Comparison of ENCODE assay signal across 25 cellular contexts in genomic region chr13:26111797-26112196, GRCh38. TPM values are rescaled to one million over a fixed set of nuclear protein-coding genes. Genes with fewer than 3 reads are reported as not detected.
"Had no signal": no experiment of that assay in that cellular context is flagged by ENCODE, and none has a peak within 500 bp of the region (broad histone marks: within the 10 kb centered on the region; RNA-seq: fewer than 3 reads in every experiment).

No MANE protein-coding gene starts in this region.

- H3K36me3 ChIP-seq: stomach, suprapubic skin, thoracic aorta, thyroid gland, tibial artery, tibial nerve, transverse colon, upper lobe of left lung, upper lobe of right lung, uterus, vagina had no signal

- H3K4me3 ChIP-seq: stomach, suprapubic skin, testis, thoracic aorta, thyroid gland, tibial artery, tibial nerve, transverse colon, upper lobe of left lung, upper lobe of right lung, uterus, vagina had no signal

- H3K27me3 ChIP-seq: stomach, suprapubic skin, testis, thyroid gland, tibial artery, tibial nerve, transverse colon, upper lobe of left lung, upper lobe of right lung, uterus, vagina had no signal

- ATAC-seq: stimulated activated effector memory CD8-positive, alpha-beta T cell treated with anti-CD3 and anti-CD28 coated beads, Interleukin-12 subunit alpha, Interleukin-12 subunit beta, amount 100 ng/mL, for 72 hours; stimulated activated naive B cell treated with anti-CD40 and anti-IgM and Interleukin-4, amounts not matched to agents 10 μg/mL and 1 μg/mL and 100 μg/mL, for 72 hours; stimulated activated naive CD8-positive, alpha-beta T cell treated with anti-CD3 and anti-CD28 coated beads, Interleukin-15, amount 100 ng/mL, for 72 hours; stimulated activated naive CD8-positive, alpha-beta T cell treated with anti-CD3 and anti-CD28 coated beads, Interleukin-15, Interleukin-2, amounts not matched to agents 100 U/mL and 50 U/mL, for 24 hours; upper lobe of right lung had no signal

- DNase-seq: stimulated activated CD4-positive, alpha-beta T cell treated with anti-CD3 and anti-CD28 coated beads, Interleukin-2, amount 100 ng/mL, for 48 hours; stimulated activated CD4-positive, alpha-beta T cell treated with anti-CD3 and anti-CD28 coated beads, Interleukin-4, amount 100 ng/mL, for 1 hour; stimulated activated CD4-positive, alpha-beta T cell treated with anti-CD3 and anti-CD28 coated beads, Interleukin-4, amount 100 ng/mL, for 24 hours; stimulated activated CD4-positive, alpha-beta T cell treated with anti-CD3 and anti-CD28 coated beads, Interleukin-4, amount 100 ng/mL, for 4 hours; stimulated activated CD8-positive, alpha-beta memory T cell treated with anti-CD3 and anti-CD28 coated beads, Interleukin-4, amount 100 ng/mL, for 48 hours; stimulated activated naive B cell treated with anti-CD40 and anti-IgM and Interleukin-4, amounts not matched to agents 10 μg/mL and 1 μg/mL and 100 μg/mL, for 72 hours; stimulated activated naive CD4-positive, alpha-beta T cell; stimulated activated naive CD4-positive, alpha-beta T cell treated with Interleukin-2 at 50 U/mL for 16 hours; stimulated activated naive CD8-positive, alpha-beta T cell treated with anti-CD3 and anti-CD28 coated beads, Interleukin-15, amount 100 ng/mL, for 72 hours; stimulated activated naive CD8-positive, alpha-beta T cell treated with anti-CD3 and anti-CD28 coated beads, Interleukin-15, Interleukin-2, amounts not matched to agents 100 U/mL and 50 U/mL, for 24 hours; stomach; substantia nigra; testis; thyroid gland; tibial artery; transverse colon; trophoblast cell; upper lobe of left lung; upper lobe of right lung; uterus had no signal

- H3K27ac ChIP-seq: stomach, suprapubic skin, testis, thoracic aorta, thyroid gland, tibial artery, transverse colon, upper lobe of left lung, upper lobe of right lung, uterus, vagina had no signal

- H3K4me1 ChIP-seq: stomach, suprapubic skin, testis, thyroid gland, tibial artery, tibial nerve, transverse colon, upper lobe of left lung, upper lobe of right lung, uterus, vagina had no signal

- H3K9me3 ChIP-seq: stomach, suprapubic skin, testis, thoracic aorta, thyroid gland, tibial artery, tibial nerve, transverse colon, upper lobe of left lung, upper lobe of right lung, uterus, vagina had no signal

RNA-seq across cellular contexts. Expression of gene SHISA2, which starts 60.0 kb away (rescaled TPM):
- total RNA-seq: transverse colon, vagina had no signal
